ENCODE assay signal across 26 cellular contexts in the genomic region with DNA sequence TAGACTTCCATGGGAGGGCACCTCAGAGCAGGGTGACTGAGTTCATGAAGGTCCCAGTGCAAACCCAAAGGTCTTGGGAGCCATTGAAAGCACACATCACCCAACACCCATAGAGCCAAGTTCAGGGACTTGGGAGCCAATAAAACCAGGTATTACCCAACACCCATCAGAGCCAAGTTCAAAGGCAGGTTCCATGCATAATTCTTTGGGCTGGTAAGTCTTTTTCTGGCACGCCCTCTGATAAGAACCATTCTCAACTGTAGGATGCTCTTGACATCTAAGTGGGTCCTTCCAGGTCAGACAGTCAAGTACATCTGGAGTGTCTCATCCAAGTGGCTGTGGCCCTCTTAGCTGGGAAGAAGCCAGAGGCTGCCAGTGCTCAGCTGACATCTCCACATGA.
"Had no signal": no experiment of that assay in that cellular context is flagged by ENCODE, and none has a peak within 500 bp of the region (broad histone marks: within the 10 kb centered on the region; RNA-seq: fewer than 3 reads in every experiment).

No MANE protein-coding gene starts in this region.

- H3K9me3 ChIP-seq: gastrocnemius medialis, lower lobe of right lung, thoracic aorta, upper lobe of left lung had no signal

- H3K27me3 ChIP-seq: gastrocnemius medialis had no signal

- DNase-seq: activated CD4-positive, alpha-beta memory T cell treated with anti-CD3 and anti-CD28 coated beads, Interleukin-2, amount 10 ng/mL, durations not matched to agents 7 days and 5 days; activated CD4-positive, alpha-beta T cell treated with anti-CD3 and anti-CD28 coated beads for 1 hour; activated CD4-positive, alpha-beta T cell treated with anti-CD3 and anti-CD28 coated beads, Interleukin-2, amount 10 ng/mL, durations not matched to agents 7 days and 5 days; activated CD8-positive, alpha-beta memory T cell treated with anti-CD3 and anti-CD28 coated beads, Interleukin-2, amount 50 U/mL, for 48 hours; activated gamma-delta T cell treated with Interleukin-2 at 50 U/mL for 16 hours; activated naive CD8-positive, alpha-beta T cell treated with anti-CD3 and anti-CD28 coated beads, Interleukin-2, amount 50 U/mL, for 24 hours; activated T-cell treated with anti-CD3 and anti-CD28 coated beads, Interleukin-2, amount 50 U/mL, for 24 hours; amygdala; caudate nucleus; cortex of kidney; effector memory CD8-positive, alpha-beta T cell; erythroblast; gastrocnemius medialis; head of caudate nucleus; hippocampal formation; immature natural killer cell; kidney; lower lobe of right lung; mesendoderm; natural killer cell; right cardiac atrium; stimulated activated CD4-positive, alpha-beta T cell treated with anti-CD3 and anti-CD28 coated beads, Interleukin-4, amount 100 ng/mL, for 24 hours; T-helper 2 cell had no signal

- H3K4me1 ChIP-seq: gastrocnemius medialis, lower lobe of right lung had no signal

- H3K4me3 ChIP-seq: gastrocnemius medialis, lower lobe of right lung, skin epidermis, thoracic aorta, upper lobe of left lung had no signal

- H3K27ac ChIP-seq: gastrocnemius medialis, lower lobe of right lung, skin epidermis, thoracic aorta, upper lobe of left lung had no signal

- H3K36me3 ChIP-seq: gastrocnemius medialis, lower lobe of right lung, thoracic aorta, upper lobe of left lung had no signal
